ENCODE assay signal across 22 cellular contexts in genomic region chr17:48378238-48378637, GRCh38. TPM values are rescaled to one million over a fixed set of nuclear protein-coding genes. Genes with fewer than 3 reads are reported as not detected.
DNase-seq lines count a peak whose midpoint lies in the region; ATAC-seq lines count a peak whose summit lies in the region.
"Had no signal": no experiment of that assay in that cellular context is flagged by ENCODE, and none has a peak within 500 bp of the region (broad histone marks: within the 10 kb centered on the region; RNA-seq: fewer than 3 reads in every experiment).

No MANE protein-coding gene starts in this region.

- no peak overlapping the region for H3K9ac ChIP-seq in BLaER1

- CTCF ChIA-PET in activated CD4-positive, alpha-beta T cell treated with anti-CD3 and anti-CD28 coated beads, Interleukin-2, amount 10 ng/mL, durations not matched to agents 7 days and 5 days (lab: Charles Lee): interaction anchor here (1.5 to 2.6 kb wide), 2 partner anchors 10 to 15 kb away, joined by 3 to 7 read pairs; no protein-coding TSS in a partner anchor

- H3K36me3 Mint-ChIP-seq in activated CD4-positive, alpha-beta T cell treated with anti-CD3 and anti-CD28 coated beads, Interleukin-2, amount 10 ng/mL, durations not matched to agents 24 days and 14 days (ENCODE audit: low read depth): peaks cover 32% of the 10 kb centered on the region
- peaks cover 31% of the 10 kb centered on the region for H3K36me3 Mint-ChIP-seq in activated CD4-positive, alpha-beta T cell treated with anti-CD3 and anti-CD28 coated beads, Interleukin-2, amount 10 ng/mL, durations not matched to agents 7 days and 5 days (ENCODE audit: low read depth)
- peaks cover 50% of the 10 kb centered on the region for H3K36me3 Mint-ChIP-seq in activated T-helper 17 cell treated with anti-CD3 and anti-CD28 coated beads, Interleukin-2, amount 50 U/mL, for 72 hours (ENCODE audit: low read depth)

- no peaks in the 10 kb centered on the region for H4K20me1 ChIP-seq in BLaER1

- H3K27me3 ChIP-seq in BLaER1: no peaks in the 10 kb centered on the region

- H3K9me3 Mint-ChIP-seq in activated CD4-positive, alpha-beta T cell treated with anti-CD3 and anti-CD28 coated beads, Interleukin-2, amount 10 ng/mL, durations not matched to agents 24 days and 14 days: no peaks in the 10 kb centered on the region
- H3K9me3 Mint-ChIP-seq in activated CD4-positive, alpha-beta T cell treated with anti-CD3 and anti-CD28 coated beads, Interleukin-2, amount 10 ng/mL, durations not matched to agents 7 days and 5 days: no peaks in the 10 kb centered on the region
- H3K9me3 Mint-ChIP-seq in activated T-helper 17 cell treated with anti-CD3 and anti-CD28 coated beads, Interleukin-2, amount 50 U/mL, for 72 hours: no peaks in the 10 kb centered on the region
- H3K9me3 Mint-ChIP-seq: GM23338, H9 had no signal

- H3K27ac Mint-ChIP-seq in activated CD4-positive, alpha-beta T cell treated with anti-CD3 and anti-CD28 coated beads, Interleukin-2, amount 10 ng/mL, durations not matched to agents 24 days and 14 days: no peak overlapping the region
- H3K27ac Mint-ChIP-seq in activated CD4-positive, alpha-beta T cell treated with anti-CD3 and anti-CD28 coated beads, Interleukin-2, amount 10 ng/mL, durations not matched to agents 7 days and 5 days: no peak overlapping the region
- no peak overlapping the region for H3K27ac Mint-ChIP-seq in activated T-helper 17 cell treated with anti-CD3 and anti-CD28 coated beads, Interleukin-2, amount 50 U/mL, for 72 hours
- H3K27ac Mint-ChIP-seq: B cell, GM23338, H9 had no signal

- peak overlapping the region; percentile 85 for H3K4me2 ChIP-seq in BLaER1
- H3K4me2 ChIP-seq: GM23338 had no signal

- H3K27ac ChIP-seq in BLaER1: peak overlapping the region; percentile 47
- H3K27ac ChIP-seq: 22Rv1 had no signal

- POLR2A ChIA-PET in activated CD4-positive, alpha-beta T cell treated with anti-CD3 and anti-CD28 coated beads, Interleukin-2, amount 10 ng/mL, durations not matched to agents 7 days and 5 days (lab: Charles Lee): no interaction called here

- H3K27me3 Mint-ChIP-seq in activated CD4-positive, alpha-beta T cell treated with anti-CD3 and anti-CD28 coated beads, Interleukin-2, amount 10 ng/mL, durations not matched to agents 24 days and 14 days: no peaks in the 10 kb centered on the region
- H3K27me3 Mint-ChIP-seq in activated CD4-positive, alpha-beta T cell treated with anti-CD3 and anti-CD28 coated beads, Interleukin-2, amount 10 ng/mL, durations not matched to agents 7 days and 5 days: no peaks in the 10 kb centered on the region
- H3K27me3 Mint-ChIP-seq in activated T-helper 17 cell treated with anti-CD3 and anti-CD28 coated beads, Interleukin-2, amount 50 U/mL, for 72 hours: no peaks in the 10 kb centered on the region
- H3K27me3 Mint-ChIP-seq: B cell; CD4-positive, alpha-beta memory T cell had no signal

- H3K4me3 Mint-ChIP-seq in activated CD4-positive, alpha-beta T cell treated with anti-CD3 and anti-CD28 coated beads, Interleukin-2, amount 10 ng/mL, durations not matched to agents 24 days and 14 days: no peak overlapping the region
- no peak overlapping the region for H3K4me3 Mint-ChIP-seq in activated CD4-positive, alpha-beta T cell treated with anti-CD3 and anti-CD28 coated beads, Interleukin-2, amount 10 ng/mL, durations not matched to agents 7 days and 5 days
- H3K4me3 Mint-ChIP-seq in activated T-helper 17 cell treated with anti-CD3 and anti-CD28 coated beads, Interleukin-2, amount 50 U/mL, for 72 hours: no peak overlapping the region
- H3K4me3 Mint-ChIP-seq: B cell; CD4-positive, alpha-beta memory T cell; GM23338; H9 had no signal

- H3K9me3 ChIP-seq in BLaER1: no peaks in the 10 kb centered on the region; the same call in 1 of the 2 replicates

- peaks cover 14% of the 10 kb centered on the region for H3K4me1 Mint-ChIP-seq in activated CD4-positive, alpha-beta T cell treated with anti-CD3 and anti-CD28 coated beads, Interleukin-2, amount 10 ng/mL, durations not matched to agents 24 days and 14 days
- H3K4me1 Mint-ChIP-seq in activated CD4-positive, alpha-beta T cell treated with anti-CD3 and anti-CD28 coated beads, Interleukin-2, amount 10 ng/mL, durations not matched to agents 7 days and 5 days: peaks cover 5% of the 10 kb centered on the region
- H3K4me1 Mint-ChIP-seq in activated T-helper 17 cell treated with anti-CD3 and anti-CD28 coated beads, Interleukin-2, amount 50 U/mL, for 72 hours: peaks cover 12% of the 10 kb centered on the region
- H3K4me1 Mint-ChIP-seq: GM23338, H9 had no signal

- H3K4me3 ChIP-seq in BLaER1: peak overlapping the region; percentile 31; the same call in 1 of the 2 replicates
- H3K4me3 ChIP-seq: GM12878, GM23338 had no signal

- ATAC-seq in activated T-helper 17 cell treated with anti-CD3 and anti-CD28 coated beads, Interleukin-2, amount 50 U/mL, for 72 hours (replicated peaks): peak; percentile 56
- ATAC-seq in HG02678 (IDR thresholded peaks at IDR 0.05; ENCODE audit: unreplicated experiment): no peak
- no peak for ATAC-seq in HG03025 (IDR thresholded peaks at IDR 0.05; ENCODE audit: low FRiP score, unreplicated experiment)
- ATAC-seq: GM12878, GM23338, HCT116 had no signal

- peaks cover 43% of the 10 kb centered on the region for H3K4me1 ChIP-seq in BLaER1

- intact Hi-C loops in activated CD4-positive, alpha-beta T cell treated with anti-CD3 and anti-CD28 coated beads, Interleukin-2, amount 10 ng/mL, durations not matched to agents 24 days and 14 days (cut with micrococcal nuclease): no loop called here

- no peaks in the 10 kb centered on the region for H3K36me3 ChIP-seq in BLaER1

- peak; percentile 37 for DNase-seq in activated CD4-positive, alpha-beta T cell treated with anti-CD3 and anti-CD28 coated beads, Interleukin-2, amount 10 ng/mL, durations not matched to agents 24 days and 14 days
- no peak for DNase-seq in activated CD4-positive, alpha-beta T cell treated with anti-CD3 and anti-CD28 coated beads, Interleukin-2, amount 10 ng/mL, durations not matched to agents 7 days and 5 days
- peak; percentile 70 for DNase-seq in DMS79 treated with DMSO at 0.1 percent for 48 hours (lab: John Stamatoyannopoulos, UW)
- DNase-seq in NCI-H2081 treated with DMSO at 0.1 percent for 48 hours (lab: John Stamatoyannopoulos, UW): no peak
- DNase-seq: C1 segment of cervical spinal cord; Calu3; CD4-positive, alpha-beta memory T cell; COR-L47; DMS53; EL; GDM1; H9 had no signal

RNA-seq across cellular contexts. Expression of gene SKAP1, which starts 51.8 kb away (rescaled TPM):
- total RNA-seq in activated CD4-positive, alpha-beta T cell treated with anti-CD3 and anti-CD28 coated beads, Interleukin-2, amount 10 ng/mL, durations not matched to agents 24 days and 14 days: 59.3 and 63.1 TPM in 2 replicates
- total RNA-seq in activated CD4-positive, alpha-beta T cell treated with anti-CD3 and anti-CD28 coated beads, Interleukin-2, amount 10 ng/mL, durations not matched to agents 7 days and 5 days: 100 to 1,000 TPM; 123 to 144 TPM
- 100 to 1,000 TPM in 1 of 2 donors, 10 to 100 TPM in 1; 71.4 to 103 TPM for total RNA-seq in activated T-helper 17 cell treated with anti-CD3 and anti-CD28 coated beads, Interleukin-2, amount 50 U/mL, for 72 hours
- total RNA-seq: GM23338, H4, H9 had no signal

Comparison
In these comparisons a context has a peak if more than half of its experiments do, and no peak if none do; other contexts are left out.
1. DNase-seq: peak in activated CD4-positive, alpha-beta T cell treated with anti-CD3 and anti-CD28 coated beads, Interleukin-2, amount 10 ng/mL, durations not matched to agents 24 days and 14 days (single experiment) and DMS79 treated with DMSO at 0.1 percent for 48 hours (single experiment); none in activated CD4-positive, alpha-beta T cell treated with anti-CD3 and anti-CD28 coated beads, Interleukin-2, amount 10 ng/mL, durations not matched to agents 7 days and 5 days (single experiment) and NCI-H2081 treated with DMSO at 0.1 percent for 48 hours (single experiment).